In the genomic region with DNA sequence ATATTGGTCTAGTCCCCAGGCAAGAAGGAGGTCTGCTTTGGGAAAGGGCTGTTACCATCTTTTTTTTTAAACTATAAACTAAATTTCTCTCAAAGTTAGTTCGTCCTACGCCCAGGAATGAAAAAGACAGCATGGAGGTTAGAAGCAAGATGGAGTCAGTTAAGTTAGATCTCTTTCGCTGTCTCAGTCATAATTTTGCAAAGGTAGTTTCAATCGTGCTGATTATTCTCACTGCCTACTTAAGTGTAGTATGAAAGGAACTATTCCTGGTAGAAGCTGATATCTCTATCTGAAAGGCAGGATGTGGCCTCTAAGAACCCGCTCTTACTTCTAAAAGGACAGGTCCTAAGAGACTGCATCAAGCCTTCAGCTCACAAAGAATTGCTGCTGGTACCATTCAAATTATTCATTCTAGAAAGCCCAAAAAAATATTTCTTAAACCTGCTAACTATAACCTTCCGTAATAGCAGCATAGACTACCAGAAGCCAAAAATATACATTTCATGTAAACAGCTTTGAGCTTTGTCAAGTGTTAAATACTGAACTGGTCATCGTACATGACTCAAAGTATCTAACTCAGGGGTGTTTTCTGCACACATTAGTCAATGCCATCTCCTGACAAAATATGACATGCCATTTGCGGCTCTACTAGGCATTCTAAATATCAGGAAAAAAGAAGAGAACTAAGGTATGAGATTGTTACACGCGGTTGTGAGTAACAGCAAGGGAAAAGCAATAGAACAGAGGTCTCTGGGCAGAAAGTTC, we compare ENCODE assay signal across 25 cellular contexts.
DNase-seq lines count a peak whose midpoint lies in the region; ATAC-seq and TF ChIP-seq lines count a peak whose summit lies in the region.
"Had no signal": no experiment of that assay in that cellular context is flagged by ENCODE, and none has a peak within 500 bp of the region (broad histone marks: within the 10 kb centered on the region; RNA-seq: fewer than 3 reads in every experiment).

No MANE protein-coding gene starts in this region.

- H3K79me2 ChIP-seq in GM23338 (replicated peaks; ENCODE audit: insufficient read depth) = no peaks in the 10 kb centered on the region

- TF ChIP-seq CTCF in GM23338 (conservative IDR thresholded peaks at IDR 0.05; ENCODE audit: low read depth in 2 of 2) = no peak
- TF ChIP-seq CTCF in activated CD8-positive, alpha-beta T cell treated with anti-CD3 and anti-CD28 coated beads for 36 hours (IDR thresholded peaks at IDR 0.05) = no peak

- peaks cover 60% of the 10 kb centered on the region for H3K4me1 Mint-ChIP-seq in activated T-cell treated with anti-CD3 and anti-CD28 coated beads, Interleukin-2, amount 50 U/mL, for 72 hours (ENCODE audit: low read depth)
- H3K4me1 Mint-ChIP-seq in GM23338 = peaks cover 10% of the 10 kb centered on the region
- peaks cover 45% of the 10 kb centered on the region for H3K4me1 Mint-ChIP-seq in activated CD8-positive, alpha-beta T cell treated with anti-CD3 and anti-CD28 coated beads for 36 hours (ENCODE audit: low read depth)
- H3K4me1 Mint-ChIP-seq in naive thymus-derived CD8-positive, alpha-beta T cell = peaks cover 16 to 63% (median 60%) of the 10 kb centered on the region in 4 donors

- peaks cover 9% of the 10 kb centered on the region for H3K4me1 ChIP-seq in GM23338 (ENCODE audit: insufficient read depth)

- ATAC-seq in activated T-cell treated with anti-CD3 and anti-CD28 coated beads, Interleukin-2, amount 50 U/mL, for 72 hours (replicated peaks in 1 of 2) = peak; percentile 46 to 50
- ATAC-seq in GM23338 = no peak
- ATAC-seq in activated CD8-positive, alpha-beta T cell treated with anti-CD3 and anti-CD28 coated beads for 36 hours = peak; percentile 68
- peak; percentile 78 to 87 for ATAC-seq in naive thymus-derived CD8-positive, alpha-beta T cell
- ATAC-seq: HepG2, left colon had no signal

- H3K27ac Mint-ChIP-seq in activated T-cell treated with anti-CD3 and anti-CD28 coated beads, Interleukin-2, amount 50 U/mL, for 72 hours = no peak overlapping the region
- H3K27ac Mint-ChIP-seq in GM23338 = peak overlapping the region; percentile 6; the same call in 1 of the 2 replicates
- H3K27ac Mint-ChIP-seq in activated CD8-positive, alpha-beta T cell treated with anti-CD3 and anti-CD28 coated beads for 36 hours = peak overlapping the region; percentile 30
- peak overlapping the region; percentile 38 to 87 (median 68) for H3K27ac Mint-ChIP-seq in naive thymus-derived CD8-positive, alpha-beta T cell
- H3K27ac Mint-ChIP-seq: endodermal cell, mesothelial cell of epicardium had no signal

- H3K36me3 ChIP-seq in GM23338 (ENCODE audit: insufficient read depth) = no peaks in the 10 kb centered on the region
- H3K36me3 ChIP-seq: MG63, spleen, uterus had no signal

- POLR2A ChIA-PET in activated CD8-positive, alpha-beta T cell treated with anti-CD3 and anti-CD28 coated beads for 36 hours (lab: Charles Lee) = interaction anchor here (0.5 to 1.5 kb wide), 3 partner anchors 94 to 258 kb away, joined by 3 to 4 read pairs (median 3); no protein-coding TSS in a partner anchor
- POLR2A ChIA-PET in naive thymus-derived CD8-positive, alpha-beta T cell (lab: Charles Lee) = no interaction called here

- intact Hi-C loops in activated CD8-positive, alpha-beta T cell treated with anti-CD3 and anti-CD28 coated beads for 36 hours (cut with micrococcal nuclease) = loop anchor here (2.0 kb wide), 1 partner anchor 238 kb away; a partner anchor contains a TSS
- intact Hi-C loops in posterior vena cava (cut with DNase I) = loop anchor here in 1 of 2 donors (10.0 kb wide), 1 partner anchor 78 kb away; no protein-coding TSS in a partner anchor

- H3K4me2 ChIP-seq in GM23338 = no peak overlapping the region
- H3K4me2 ChIP-seq: PC-9 had no signal

- H4K20me1 ChIP-seq in GM23338 (replicated peaks; ENCODE audit: insufficient read depth) = no peaks in the 10 kb centered on the region

- no peak overlapping the region for H3K27ac ChIP-seq in GM23338 (ENCODE audit: low read depth)
- H3K27ac ChIP-seq: PC-9, spleen had no signal

- CTCF ChIA-PET in activated CD8-positive, alpha-beta T cell treated with anti-CD3 and anti-CD28 coated beads for 36 hours (lab: Charles Lee) = interaction anchor here (1.0 to 6.4 kb wide), 10 partner anchors 9 to 298 kb away, joined by 3 to 85 read pairs (median 13); a partner anchor contains a TSS

- peak overlapping the region; percentile 7 to 14 for H3K4me3 Mint-ChIP-seq in activated T-cell treated with anti-CD3 and anti-CD28 coated beads, Interleukin-2, amount 50 U/mL, for 72 hours
- H3K4me3 Mint-ChIP-seq in GM23338 = no peak overlapping the region
- no peak overlapping the region for H3K4me3 Mint-ChIP-seq in activated CD8-positive, alpha-beta T cell treated with anti-CD3 and anti-CD28 coated beads for 36 hours
- peak overlapping the region in 7 of 10 donors; percentile 5 to 66 (median 27) for H3K4me3 Mint-ChIP-seq in naive thymus-derived CD8-positive, alpha-beta T cell
- H3K4me3 Mint-ChIP-seq: endodermal cell, mesothelial cell of epicardium had no signal

- no peaks in the 10 kb centered on the region for H3F3A ChIP-seq in GM23338 (replicated peaks; ENCODE audit: low read depth)

- no peak overlapping the region for H3K4me3 ChIP-seq in GM23338
- H3K4me3 ChIP-seq: MG63, PC-9, spleen, uterus had no signal

- no peaks in the 10 kb centered on the region for H3K27me3 ChIP-seq in GM23338 (ENCODE audit: insufficient read depth)
- H3K27me3 ChIP-seq: MG63, spleen, uterus had no signal

- H3K9me3 Mint-ChIP-seq in activated T-cell treated with anti-CD3 and anti-CD28 coated beads, Interleukin-2, amount 50 U/mL, for 72 hours = no peaks in the 10 kb centered on the region
- H3K9me3 Mint-ChIP-seq in GM23338 = no peaks in the 10 kb centered on the region
- no peaks in the 10 kb centered on the region for H3K9me3 Mint-ChIP-seq in activated CD8-positive, alpha-beta T cell treated with anti-CD3 and anti-CD28 coated beads for 36 hours
- no peaks in the 10 kb centered on the region for H3K9me3 Mint-ChIP-seq in naive thymus-derived CD8-positive, alpha-beta T cell
- H3K9me3 Mint-ChIP-seq: endodermal cell had no signal

- no peak overlapping the region for H2AFZ ChIP-seq in GM23338
- H2AFZ ChIP-seq: PC-9 had no signal

- H3K36me3 Mint-ChIP-seq in activated T-cell treated with anti-CD3 and anti-CD28 coated beads, Interleukin-2, amount 50 U/mL, for 72 hours (ENCODE audit: insufficient read depth in 2 of 2) = no peaks in the 10 kb centered on the region
- no peaks in the 10 kb centered on the region for H3K36me3 Mint-ChIP-seq in GM23338 (ENCODE audit: low read depth)
- no peaks in the 10 kb centered on the region for H3K36me3 Mint-ChIP-seq in activated CD8-positive, alpha-beta T cell treated with anti-CD3 and anti-CD28 coated beads for 36 hours (ENCODE audit: low read depth)
- no peaks in the 10 kb centered on the region for H3K36me3 Mint-ChIP-seq in naive thymus-derived CD8-positive, alpha-beta T cell

- H3K9me2 ChIP-seq in GM23338 (ENCODE audit: insufficient read depth) = no peaks in the 10 kb centered on the region

- no peak for DNase-seq in activated T-cell treated with anti-CD3 and anti-CD28 coated beads, Interleukin-2, amount 50 U/mL, for 72 hours
- DNase-seq in activated T-cell treated with anti-CD3 and anti-CD28 coated beads for 4 hours (no peak), GM23338 (ENCODE audit: low spot score) (no peak), posterior vena cava (ENCODE audit: low spot score) (no peak), DMS53 (lab: John Stamatoyannopoulos, UW) (no peak), NCI-H82 (lab: John Stamatoyannopoulos, UW) (no peak)
- DNase-seq in activated CD8-positive, alpha-beta T cell treated with anti-CD3 and anti-CD28 coated beads for 36 hours = no peak
- peak in 2 of 10 donors; percentile 41 to 46 for DNase-seq in naive thymus-derived CD8-positive, alpha-beta T cell
- DNase-seq: ACHN; activated CD4-positive, CD25-positive, alpha-beta regulatory T cell treated with anti-CD3 and anti-CD28 coated beads, Interleukin-2, amount 50 U/mL, for 72 hours; C1 segment of cervical spinal cord; endodermal cell; glutamatergic neuron; left colon; MG63; NCI-H1436 treated with DMSO at 0.1 percent for 48 hours; NCI-H748 treated with DMSO at 0.1 percent for 48 hours; PC-9; SIG-M5; spleen; stimulated activated CD4-positive, alpha-beta T cell treated with anti-CD3 and anti-CD28 coated beads, Interleukin-4, amount 100 ng/mL, for 4 hours; substantia nigra had no signal

- H3K27me3 Mint-ChIP-seq in activated T-cell treated with anti-CD3 and anti-CD28 coated beads, Interleukin-2, amount 50 U/mL, for 72 hours (ENCODE audit: low read depth) = no peaks in the 10 kb centered on the region
- no peaks in the 10 kb centered on the region for H3K27me3 Mint-ChIP-seq in GM23338 (ENCODE audit: insufficient read depth, low read depth, poor library complexity)
- no peaks in the 10 kb centered on the region for H3K27me3 Mint-ChIP-seq in activated CD8-positive, alpha-beta T cell treated with anti-CD3 and anti-CD28 coated beads for 36 hours
- no peaks in the 10 kb centered on the region for H3K27me3 Mint-ChIP-seq in naive thymus-derived CD8-positive, alpha-beta T cell

Comparison
In these comparisons a context has a peak if more than half of its experiments do, and no peak if none do; other contexts are left out.
1. H3K4me3 Mint-ChIP-seq: peak in activated T-cell treated with anti-CD3 and anti-CD28 coated beads, Interleukin-2, amount 50 U/mL, for 72 hours (2 of 2) and naive thymus-derived CD8-positive, alpha-beta T cell (7 of 10); none in GM23338 (single experiment) and activated CD8-positive, alpha-beta T cell treated with anti-CD3 and anti-CD28 coated beads for 36 hours (single experiment).